7 cellular contexts compared by ENCODE assay signal in genomic region chrX:1500701-1501624, GRCh38. TPM values are rescaled to one million over a fixed set of nuclear protein-coding genes. Genes with fewer than 3 reads are reported as not detected.
DNase-seq lines count a peak whose midpoint lies in the region; ATAC-seq and TF ChIP-seq lines count a peak whose summit lies in the region.

No MANE protein-coding gene starts in this region.

- H3K27ac Mint-ChIP-seq in T-helper 2 cell treated with Interferon-gamma antibody and Interleukin-4, amounts not matched to agents 5 μg/mL and 100 μg/mL, for 36 hours, result peak overlapping the region; percentile 81

- peak overlapping the region; percentile 68 for H2AK5ac ChIP-seq in neuronal stem cell (ENCODE audit: low read depth, low read length)

- H3K18ac ChIP-seq in neuronal stem cell (ENCODE audit: low read length), result no peak overlapping the region

- no peaks in the 10 kb centered on the region for H3K36me3 ChIP-seq in neuronal stem cell (replicated peaks in 1 of 2; ENCODE audit: control insufficient read depth in 2 of 2, insufficient read depth in 2 of 2, low read length in 2 of 2)
- no peaks in the 10 kb centered on the region for H3K36me3 ChIP-seq in SJCRH30

- H3K27me3 Mint-ChIP-seq in T-helper 2 cell treated with Interferon-gamma antibody and Interleukin-4, amounts not matched to agents 5 μg/mL and 100 μg/mL, for 36 hours (ENCODE audit: low read depth), result no peaks in the 10 kb centered on the region

- H2BK15ac ChIP-seq in neuronal stem cell (ENCODE audit: low read length), result no peak overlapping the region

- H3K4ac ChIP-seq in neuronal stem cell (ENCODE audit: low read length), result no peak overlapping the region

- H2BK120ac ChIP-seq in neuronal stem cell (ENCODE audit: low read depth, low read length), result no peak overlapping the region

- no peaks in the 10 kb centered on the region for H3K9me3 Mint-ChIP-seq in T-helper 2 cell treated with Interferon-gamma antibody and Interleukin-4, amounts not matched to agents 5 μg/mL and 100 μg/mL, for 36 hours

- H3K27ac ChIP-seq in neuronal stem cell (replicated peaks; ENCODE audit: low read length), result no peak overlapping the region
- no peak overlapping the region for H3K27ac ChIP-seq in SJCRH30

- H2BK12ac ChIP-seq in neuronal stem cell (ENCODE audit: low read length), result no peak overlapping the region

- H3K4me3 ChIP-seq in neuronal stem cell (ENCODE audit: low read length in 2 of 2) (no peak overlapping the region), SJCRH30 (no peak overlapping the region)

- no peak overlapping the region for H3K4me2 ChIP-seq in neuronal stem cell (ENCODE audit: insufficient read depth, low read length, poor library complexity, severe bottlenecking)

- H2BK5ac ChIP-seq in neuronal stem cell (ENCODE audit: low read length), result no peak overlapping the region

- peaks cover 17% of the 10 kb centered on the region for H3K4me1 Mint-ChIP-seq in T-helper 2 cell treated with Interferon-gamma antibody and Interleukin-4, amounts not matched to agents 5 μg/mL and 100 μg/mL, for 36 hours (ENCODE audit: low read depth)

- WGBS in neuronal stem cell (ENCODE audit: extremely low coverage in 2 of 2, insufficient read length in 2 of 2, insufficient replicate concordance in 1 of 2), 2 donors, result no CpG with 5 or more reads among the region's 23 CpGs

- peaks cover 37% of the 10 kb centered on the region for H3K36me3 Mint-ChIP-seq in T-helper 2 cell treated with Interferon-gamma antibody and Interleukin-4, amounts not matched to agents 5 μg/mL and 100 μg/mL, for 36 hours (ENCODE audit: low read depth)

- DNase-seq in T-helper 2 cell treated with Interferon-gamma antibody and Interleukin-4, amounts not matched to agents 5 μg/mL and 100 μg/mL, for 36 hours (ENCODE audit: low spot score), result no peak
- DNase-seq in neuronal stem cell (ENCODE audit: low spot score) (no peak), SW480 (ENCODE audit: low spot score) (no peak), Kasumi-1 (lab: John Stamatoyannopoulos, UW) (no peak), SJCRH30 (no peak)

- no peak overlapping the region for H4K8ac ChIP-seq in neuronal stem cell (ENCODE audit: low read depth, low read length)

- H2AFZ ChIP-seq in neuronal stem cell (ENCODE audit: low read length), result no peak overlapping the region

- H4K91ac ChIP-seq in neuronal stem cell (ENCODE audit: low read depth, low read length, poor library complexity), result no peak overlapping the region

- TF ChIP-seq POLR2A in GM19193 (IDR thresholded peaks at IDR 0.05; ENCODE audit: extremely low read depth, insufficient read depth, insufficient read length), result peak; percentile 20

- H3K27me3 ChIP-seq in neuronal stem cell (ENCODE audit: control insufficient read depth in 3 of 3, insufficient read depth in 3 of 3, low read depth in 1 of 3, low read length in 3 of 3), result peaks cover 0 to under 1% (median 0%) of the 10 kb centered on the region in 3 experiments
- no peaks in the 10 kb centered on the region for H3K27me3 ChIP-seq in SJCRH30

- H3K4me1 ChIP-seq in neuronal stem cell (ENCODE audit: control insufficient read depth in 2 of 2, insufficient read depth in 1 of 2, low read depth in 1 of 2, low read length in 2 of 2), result no peaks in the 10 kb centered on the region
- no peaks in the 10 kb centered on the region for H3K4me1 ChIP-seq in SJCRH30

- H3K14ac ChIP-seq in neuronal stem cell (ENCODE audit: low read length), result no peak overlapping the region

- H3K4me3 Mint-ChIP-seq in T-helper 2 cell treated with Interferon-gamma antibody and Interleukin-4, amounts not matched to agents 5 μg/mL and 100 μg/mL, for 36 hours, result peak overlapping the region; percentile 9

- H3K79me1 ChIP-seq in neuronal stem cell (ENCODE audit: low read depth, low read length), result no peaks in the 10 kb centered on the region

- H3K23ac ChIP-seq in neuronal stem cell (ENCODE audit: low read depth, low read length, poor library complexity), result no peak overlapping the region

- H3K9me3 ChIP-seq in neuronal stem cell (replicated peaks in 1 of 2; ENCODE audit: control insufficient read depth in 2 of 2, insufficient read depth in 1 of 2, low read depth in 1 of 2, low read length in 2 of 2) (no peaks in the 10 kb centered on the region), SJCRH30 (replicated peaks) (no peaks in the 10 kb centered on the region)

- ATAC-seq in HG02885 (IDR thresholded peaks at IDR 0.05; ENCODE audit: poor library complexity, unreplicated experiment), result peak; percentile 63

- H3K9ac ChIP-seq in neuronal stem cell (ENCODE audit: low read depth, low read length, poor library complexity), result no peak overlapping the region

RNA-seq across cellular contexts. Expression of gene P2RY8, which starts 36.0 kb away (rescaled TPM):
- 0.26 TPM for polyA plus RNA-seq in neuronal stem cell (2013, experiment 1 of 2)
- polyA plus RNA-seq in neuronal stem cell (2013, experiment 2 of 2), result 0.29 TPM
- 0.05 and 0.08 TPM in 2 replicates for total RNA-seq in SJCRH30 (2014; rRNA removed; shearing (Covaris generic))

RNA-seq across cellular contexts. Expression of gene ASMTL, which starts 48.3 kb away (rescaled TPM):
- polyA plus RNA-seq in neuronal stem cell (2013, experiment 1 of 2), result 52.5 TPM
- polyA plus RNA-seq in neuronal stem cell (2013, experiment 2 of 2), result 51.6 TPM
- total RNA-seq in SJCRH30 (2014; rRNA removed; shearing (Covaris generic)), result 26.4 and 27.5 TPM in 2 replicates
